In the genomic region with DNA sequence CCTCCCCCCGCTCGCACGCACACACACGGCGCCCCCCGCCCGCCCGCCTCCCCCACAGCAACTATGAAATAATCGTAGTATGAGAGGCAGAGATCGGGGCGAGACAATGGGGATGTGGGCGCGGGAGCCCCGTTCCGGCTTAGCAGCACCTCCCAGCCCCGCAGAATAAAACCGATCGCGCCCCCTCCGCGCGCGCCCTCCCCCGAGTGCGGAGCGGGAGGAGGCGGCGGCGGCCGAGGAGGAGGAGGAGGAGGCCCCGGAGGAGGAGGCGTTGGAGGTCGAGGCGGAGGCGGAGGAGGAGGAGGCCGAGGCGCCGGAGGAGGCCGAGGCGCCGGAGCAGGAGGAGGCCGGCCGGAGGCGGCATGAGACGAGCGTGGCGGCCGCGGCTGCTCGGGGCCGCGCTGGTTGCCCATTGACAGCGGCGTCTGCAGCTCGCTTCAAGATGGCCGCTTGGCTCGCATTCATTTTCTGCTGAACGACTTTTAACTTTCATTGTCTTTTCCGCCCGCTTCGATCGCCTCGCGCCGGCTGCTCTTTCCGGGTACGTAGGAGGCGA, we compare ENCODE assay signal across 1 cellular context.
TF ChIP-seq lines count a peak whose summit lies in the region.

No MANE protein-coding gene starts in this region.

TF ChIP-seq in HepG2, 621 proteins besides CTCF, POLR2A, EP300 and RAD21 (continued from another document and continues in another):
- TF ChIP-seq, protein P1, sequence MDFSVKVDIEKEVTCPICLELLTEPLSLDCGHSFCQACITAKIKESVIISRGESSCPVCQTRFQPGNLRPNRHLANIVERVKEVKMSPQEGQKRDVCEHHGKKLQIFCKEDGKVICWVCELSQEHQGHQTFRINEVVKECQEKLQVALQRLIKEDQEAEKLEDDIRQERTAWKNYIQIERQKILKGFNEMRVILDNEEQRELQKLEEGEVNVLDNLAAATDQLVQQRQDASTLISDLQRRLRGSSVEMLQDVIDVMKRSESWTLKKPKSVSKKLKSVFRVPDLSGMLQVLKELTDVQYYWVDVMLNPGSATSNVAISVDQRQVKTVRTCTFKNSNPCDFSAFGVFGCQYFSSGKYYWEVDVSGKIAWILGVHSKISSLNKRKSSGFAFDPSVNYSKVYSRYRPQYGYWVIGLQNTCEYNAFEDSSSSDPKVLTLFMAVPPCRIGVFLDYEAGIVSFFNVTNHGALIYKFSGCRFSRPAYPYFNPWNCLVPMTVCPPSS (IDR thresholded peaks at IDR 0.05): no peak
- no peak for TF ChIP-seq U2AF1 (optimal IDR thresholded peaks at IDR 0.05; ENCODE audit: low read depth, low read length)
- no peak for TF ChIP-seq ZNF558 (CRISPR knock-in tag; IDR thresholded peaks at IDR 0.05; ENCODE audit: borderline replicate concordance)
- no peak for TF ChIP-seq SRY (CRISPR knock-in tag; IDR thresholded peaks at IDR 0.05)
- peak; percentile 87 for TF ChIP-seq AGO2 (optimal IDR thresholded peaks at IDR 0.05; ENCODE audit: low read depth, low read length)
- no peak for TF ChIP-seq CHCHD3 (CRISPR knock-in tag; IDR thresholded peaks at IDR 0.05)
- no peak for TF ChIP-seq ZNF589 (CRISPR knock-in tag; conservative IDR thresholded peaks at IDR 0.05)
- TF ChIP-seq PAF1 (CRISPR knock-in tag; IDR thresholded peaks at IDR 0.05): no peak
- no peak for TF ChIP-seq MZF1 (CRISPR knock-in tag; IDR thresholded peaks at IDR 0.05; ENCODE audit: borderline replicate concordance)
- no peak for TF ChIP-seq SYNCRIP (IDR thresholded peaks at IDR 0.05; ENCODE audit: insufficient read depth, low read depth, low read length)
- no peak for TF ChIP-seq DR1 (CRISPR knock-in tag; IDR thresholded peaks at IDR 0.05)
- TF ChIP-seq ZNF496 (CRISPR knock-in tag; IDR thresholded peaks at IDR 0.05; ENCODE audit: insufficient replicate concordance): no peak
- no peak for TF ChIP-seq ZNF383 (CRISPR knock-in tag; IDR thresholded peaks at IDR 0.05; ENCODE audit: borderline replicate concordance)
- no peak for TF ChIP-seq GATA4 (IDR thresholded peaks at IDR 0.05; ENCODE audit: borderline replicate concordance, low read depth)
- TF ChIP-seq ZNF552 (CRISPR knock-in tag; IDR thresholded peaks at IDR 0.05; ENCODE audit: borderline replicate concordance): no peak
- no peak for TF ChIP-seq HDAC6 (IDR thresholded peaks at IDR 0.05; ENCODE audit: low read depth, low read length)
- TF ChIP-seq FOSL2 (CRISPR knock-in tag; IDR thresholded peaks at IDR 0.05): no peak
- no peak for TF ChIP-seq RARA (CRISPR knock-in tag; IDR thresholded peaks at IDR 0.05)
- TF ChIP-seq, protein P2, sequence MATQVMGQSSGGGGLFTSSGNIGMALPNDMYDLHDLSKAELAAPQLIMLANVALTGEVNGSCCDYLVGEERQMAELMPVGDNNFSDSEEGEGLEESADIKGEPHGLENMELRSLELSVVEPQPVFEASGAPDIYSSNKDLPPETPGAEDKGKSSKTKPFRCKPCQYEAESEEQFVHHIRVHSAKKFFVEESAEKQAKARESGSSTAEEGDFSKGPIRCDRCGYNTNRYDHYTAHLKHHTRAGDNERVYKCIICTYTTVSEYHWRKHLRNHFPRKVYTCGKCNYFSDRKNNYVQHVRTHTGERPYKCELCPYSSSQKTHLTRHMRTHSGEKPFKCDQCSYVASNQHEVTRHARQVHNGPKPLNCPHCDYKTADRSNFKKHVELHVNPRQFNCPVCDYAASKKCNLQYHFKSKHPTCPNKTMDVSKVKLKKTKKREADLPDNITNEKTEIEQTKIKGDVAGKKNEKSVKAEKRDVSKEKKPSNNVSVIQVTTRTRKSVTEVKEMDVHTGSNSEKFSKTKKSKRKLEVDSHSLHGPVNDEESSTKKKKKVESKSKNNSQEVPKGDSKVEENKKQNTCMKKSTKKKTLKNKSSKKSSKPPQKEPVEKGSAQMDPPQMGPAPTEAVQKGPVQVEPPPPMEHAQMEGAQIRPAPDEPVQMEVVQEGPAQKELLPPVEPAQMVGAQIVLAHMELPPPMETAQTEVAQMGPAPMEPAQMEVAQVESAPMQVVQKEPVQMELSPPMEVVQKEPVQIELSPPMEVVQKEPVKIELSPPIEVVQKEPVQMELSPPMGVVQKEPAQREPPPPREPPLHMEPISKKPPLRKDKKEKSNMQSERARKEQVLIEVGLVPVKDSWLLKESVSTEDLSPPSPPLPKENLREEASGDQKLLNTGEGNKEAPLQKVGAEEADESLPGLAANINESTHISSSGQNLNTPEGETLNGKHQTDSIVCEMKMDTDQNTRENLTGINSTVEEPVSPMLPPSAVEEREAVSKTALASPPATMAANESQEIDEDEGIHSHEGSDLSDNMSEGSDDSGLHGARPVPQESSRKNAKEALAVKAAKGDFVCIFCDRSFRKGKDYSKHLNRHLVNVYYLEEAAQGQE (IDR thresholded peaks at IDR 0.05; ENCODE audit: borderline replicate concordance in 1 of 2, low read depth in 1 of 2, low read length in 2 of 2): peak in 1 of 2 experiments; percentile 38; a peak in 1 of 4 replicates
- TF ChIP-seq ZNF878 (CRISPR knock-in tag; IDR thresholded peaks at IDR 0.05): no peak
- TF ChIP-seq ARID2 (CRISPR knock-in tag; IDR thresholded peaks at IDR 0.05; ENCODE audit: borderline replicate concordance): no peak
- no peak for TF ChIP-seq CREM (IDR thresholded peaks at IDR 0.05)
- TF ChIP-seq CREM (CRISPR knock-in tag; IDR thresholded peaks at IDR 0.05): no peak
- no peak for TF ChIP-seq FOSL1 (CRISPR knock-in tag; IDR thresholded peaks at IDR 0.05; ENCODE audit: borderline replicate concordance)
- TF ChIP-seq TBL1XR1 (IDR thresholded peaks at IDR 0.05; ENCODE audit: borderline replicate concordance, low read length, partially characterized antibody): no peak
- TF ChIP-seq ZNF782 (CRISPR knock-in tag; IDR thresholded peaks at IDR 0.05; ENCODE audit: borderline replicate concordance): no peak
- TF ChIP-seq ARNT2 (CRISPR knock-in tag; IDR thresholded peaks at IDR 0.05; ENCODE audit: low read depth): 0 out of 2 replicates have a peak, but pooled peaks have one; percentile 12
- no peak for TF ChIP-seq RBAK (CRISPR knock-in tag; IDR thresholded peaks at IDR 0.05)
- no peak for TF ChIP-seq LCORL (IDR thresholded peaks at IDR 0.05)
- TF ChIP-seq LCORL (CRISPR knock-in tag; IDR thresholded peaks at IDR 0.05): peak; percentile 35; the same call in 1 of the 2 replicates
- TF ChIP-seq ZNF841 (CRISPR knock-in tag; IDR thresholded peaks at IDR 0.05; ENCODE audit: borderline replicate concordance): no peak
- TF ChIP-seq CENPT (CRISPR knock-in tag; IDR thresholded peaks at IDR 0.05; ENCODE audit: low read depth): no peak
- TF ChIP-seq MTA3 (CRISPR knock-in tag; IDR thresholded peaks at IDR 0.05): no peak
- TF ChIP-seq GABPB1 (CRISPR knock-in tag; IDR thresholded peaks at IDR 0.05): peak; percentile 56; the same call in 1 of the 2 replicates
- TF ChIP-seq HNRNPLL (IDR thresholded peaks at IDR 0.05; ENCODE audit: low read depth, low read length, poor library complexity, severe bottlenecking): peak; percentile 63
- TF ChIP-seq ZFP37 (CRISPR knock-in tag; IDR thresholded peaks at IDR 0.05; ENCODE audit: borderline replicate concordance): no peak
- no peak for TF ChIP-seq SOX6 (IDR thresholded peaks at IDR 0.05)
- no peak for TF ChIP-seq SOX6 (CRISPR knock-in tag; IDR thresholded peaks at IDR 0.05)
- TF ChIP-seq ZNF460 (CRISPR knock-in tag; IDR thresholded peaks at IDR 0.05; ENCODE audit: borderline replicate concordance): no peak
- no peak for TF ChIP-seq ZFAT (CRISPR knock-in tag; conservative IDR thresholded peaks at IDR 0.05)
- TF ChIP-seq SALL1 (CRISPR knock-in tag; IDR thresholded peaks at IDR 0.05): no peak; the same call in 1 of the 2 replicates
- no peak for TF ChIP-seq ZNF230 (CRISPR knock-in tag; IDR thresholded peaks at IDR 0.05)
- TF ChIP-seq ATF1 (CRISPR knock-in tag; IDR thresholded peaks at IDR 0.05): no peak
- no peak for TF ChIP-seq JUND (CRISPR knock-in tag; IDR thresholded peaks at IDR 0.05)
- TF ChIP-seq PHF5A (CRISPR knock-in tag; IDR thresholded peaks at IDR 0.05; ENCODE audit: low read depth, unreplicated experiment): no peak
- no peak for TF ChIP-seq ZFP36L1 (CRISPR knock-in tag; IDR thresholded peaks at IDR 0.05)
- no peak for TF ChIP-seq ZNF749 (CRISPR knock-in tag; IDR thresholded peaks at IDR 0.05; ENCODE audit: borderline replicate concordance)
- no peak for TF ChIP-seq ZNF546 (CRISPR knock-in tag; conservative IDR thresholded peaks at IDR 0.05)
- TF ChIP-seq ZSCAN25 (CRISPR knock-in tag; IDR thresholded peaks at IDR 0.05): no peak
- no peak for TF ChIP-seq MATR3 (CRISPR knock-in tag; IDR thresholded peaks at IDR 0.05)
- TF ChIP-seq MEIS1 (CRISPR knock-in tag; IDR thresholded peaks at IDR 0.05; ENCODE audit: borderline replicate concordance): no peak
- TF ChIP-seq, protein P3, sequence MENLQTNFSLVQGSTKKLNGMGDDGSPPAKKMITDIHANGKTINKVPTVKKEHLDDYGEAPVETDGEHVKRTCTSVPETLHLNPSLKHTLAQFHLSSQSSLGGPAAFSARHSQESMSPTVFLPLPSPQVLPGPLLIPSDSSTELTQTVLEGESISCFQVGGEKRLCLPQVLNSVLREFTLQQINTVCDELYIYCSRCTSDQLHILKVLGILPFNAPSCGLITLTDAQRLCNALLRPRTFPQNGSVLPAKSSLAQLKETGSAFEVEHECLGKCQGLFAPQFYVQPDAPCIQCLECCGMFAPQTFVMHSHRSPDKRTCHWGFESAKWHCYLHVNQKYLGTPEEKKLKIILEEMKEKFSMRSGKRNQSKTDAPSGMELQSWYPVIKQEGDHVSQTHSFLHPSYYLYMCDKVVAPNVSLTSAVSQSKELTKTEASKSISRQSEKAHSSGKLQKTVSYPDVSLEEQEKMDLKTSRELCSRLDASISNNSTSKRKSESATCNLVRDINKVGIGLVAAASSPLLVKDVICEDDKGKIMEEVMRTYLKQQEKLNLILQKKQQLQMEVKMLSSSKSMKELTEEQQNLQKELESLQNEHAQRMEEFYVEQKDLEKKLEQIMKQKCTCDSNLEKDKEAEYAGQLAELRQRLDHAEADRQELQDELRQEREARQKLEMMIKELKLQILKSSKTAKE (CRISPR knock-in tag; IDR thresholded peaks at IDR 0.05; ENCODE audit: borderline replicate concordance): no peak
- TF ChIP-seq, protein P4, sequence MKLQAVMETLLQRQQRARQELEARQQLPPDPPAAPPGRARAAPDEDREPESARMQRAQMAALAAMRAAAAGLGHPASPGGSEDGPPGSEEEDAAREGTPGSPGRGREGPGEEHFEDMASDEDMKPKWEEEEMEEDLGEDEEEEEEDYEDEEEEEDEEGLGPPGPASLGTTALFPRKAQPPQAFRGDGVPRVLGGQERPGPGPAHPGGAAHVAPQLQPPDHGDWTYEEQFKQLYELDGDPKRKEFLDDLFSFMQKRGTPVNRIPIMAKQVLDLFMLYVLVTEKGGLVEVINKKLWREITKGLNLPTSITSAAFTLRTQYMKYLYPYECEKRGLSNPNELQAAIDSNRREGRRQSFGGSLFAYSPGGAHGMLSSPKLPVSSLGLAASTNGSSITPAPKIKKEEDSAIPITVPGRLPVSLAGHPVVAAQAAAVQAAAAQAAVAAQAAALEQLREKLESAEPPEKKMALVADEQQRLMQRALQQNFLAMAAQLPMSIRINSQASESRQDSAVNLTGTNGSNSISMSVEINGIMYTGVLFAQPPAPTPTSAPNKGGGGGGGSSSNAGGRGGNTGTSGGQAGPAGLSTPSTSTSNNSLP (IDR thresholded peaks at IDR 0.05; ENCODE audit: low read depth, low read length): no peak
- no peak for TF ChIP-seq ZNF674 (CRISPR knock-in tag; IDR thresholded peaks at IDR 0.05; ENCODE audit: low read depth)
- TF ChIP-seq, protein P5, sequence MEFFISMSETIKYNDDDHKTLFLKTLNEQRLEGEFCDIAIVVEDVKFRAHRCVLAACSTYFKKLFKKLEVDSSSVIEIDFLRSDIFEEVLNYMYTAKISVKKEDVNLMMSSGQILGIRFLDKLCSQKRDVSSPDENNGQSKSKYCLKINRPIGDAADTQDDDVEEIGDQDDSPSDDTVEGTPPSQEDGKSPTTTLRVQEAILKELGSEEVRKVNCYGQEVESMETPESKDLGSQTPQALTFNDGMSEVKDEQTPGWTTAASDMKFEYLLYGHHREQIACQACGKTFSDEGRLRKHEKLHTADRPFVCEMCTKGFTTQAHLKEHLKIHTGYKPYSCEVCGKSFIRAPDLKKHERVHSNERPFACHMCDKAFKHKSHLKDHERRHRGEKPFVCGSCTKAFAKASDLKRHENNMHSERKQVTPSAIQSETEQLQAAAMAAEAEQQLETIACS (CRISPR knock-in tag; IDR thresholded peaks at IDR 0.05): peak; percentile 67
- no peak for TF ChIP-seq RCOR2 (CRISPR knock-in tag; IDR thresholded peaks at IDR 0.05)
- TF ChIP-seq DMAP1 (CRISPR knock-in tag; IDR thresholded peaks at IDR 0.05): peak; percentile 46; the same call in 1 of the 2 replicates
- TF ChIP-seq ZNF563 (CRISPR knock-in tag; IDR thresholded peaks at IDR 0.05): 0 out of 2 replicates have a peak, but pooled peaks have one; percentile 31
- no peak for TF ChIP-seq TARDBP (CRISPR knock-in tag; IDR thresholded peaks at IDR 0.05)
- no peak for TF ChIP-seq ZSCAN31 (CRISPR knock-in tag; IDR thresholded peaks at IDR 0.05; ENCODE audit: low read depth)
- TF ChIP-seq, protein P6, sequence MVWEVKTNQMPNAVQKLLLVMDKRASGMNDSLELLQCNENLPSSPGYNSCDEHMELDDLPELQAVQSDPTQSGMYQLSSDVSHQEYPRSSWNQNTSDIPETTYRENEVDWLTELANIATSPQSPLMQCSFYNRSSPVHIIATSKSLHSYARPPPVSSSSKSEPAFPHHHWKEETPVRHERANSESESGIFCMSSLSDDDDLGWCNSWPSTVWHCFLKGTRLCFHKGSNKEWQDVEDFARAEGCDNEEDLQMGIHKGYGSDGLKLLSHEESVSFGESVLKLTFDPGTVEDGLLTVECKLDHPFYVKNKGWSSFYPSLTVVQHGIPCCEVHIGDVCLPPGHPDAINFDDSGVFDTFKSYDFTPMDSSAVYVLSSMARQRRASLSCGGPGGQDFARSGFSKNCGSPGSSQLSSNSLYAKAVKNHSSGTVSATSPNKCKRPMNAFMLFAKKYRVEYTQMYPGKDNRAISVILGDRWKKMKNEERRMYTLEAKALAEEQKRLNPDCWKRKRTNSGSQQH (CRISPR knock-in tag; IDR thresholded peaks at IDR 0.05; ENCODE audit: low read depth): peak; percentile 44; the same call in 1 of the 2 replicates
- no peak for TF ChIP-seq ZNF713 (CRISPR knock-in tag; IDR thresholded peaks at IDR 0.05)
- 0 out of 2 replicates have a peak, but pooled peaks have one; percentile 35 for TF ChIP-seq BRD4 (CRISPR knock-in tag; IDR thresholded peaks at IDR 0.05)
- no peak for TF ChIP-seq TSC22D2 (CRISPR knock-in tag; IDR thresholded peaks at IDR 0.05; ENCODE audit: borderline replicate concordance)
- TF ChIP-seq, protein P7, sequence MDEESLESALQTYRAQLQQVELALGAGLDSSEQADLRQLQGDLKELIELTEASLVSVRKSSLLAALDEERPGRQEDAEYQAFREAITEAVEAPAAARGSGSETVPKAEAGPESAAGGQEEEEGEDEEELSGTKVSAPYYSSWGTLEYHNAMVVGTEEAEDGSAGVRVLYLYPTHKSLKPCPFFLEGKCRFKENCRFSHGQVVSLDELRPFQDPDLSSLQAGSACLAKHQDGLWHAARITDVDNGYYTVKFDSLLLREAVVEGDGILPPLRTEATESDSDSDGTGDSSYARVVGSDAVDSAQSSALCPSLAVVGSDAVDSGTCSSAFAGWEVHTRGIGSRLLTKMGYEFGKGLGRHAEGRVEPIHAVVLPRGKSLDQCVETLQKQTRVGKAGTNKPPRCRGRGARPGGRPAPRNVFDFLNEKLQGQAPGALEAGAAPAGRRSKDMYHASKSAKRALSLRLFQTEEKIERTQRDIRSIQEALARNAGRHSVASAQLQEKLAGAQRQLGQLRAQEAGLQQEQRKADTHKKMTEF (CRISPR knock-in tag; IDR thresholded peaks at IDR 0.05): peak; percentile 52; the same call in 1 of the 2 replicates
- TF ChIP-seq ZKSCAN8 (CRISPR knock-in tag; IDR thresholded peaks at IDR 0.05; ENCODE audit: borderline replicate concordance): no peak
- no peak for TF ChIP-seq ZNF225 (CRISPR knock-in tag; IDR thresholded peaks at IDR 0.05)
